8 cellular contexts compared by ENCODE assay signal in genomic region chr11:44574620-44575287, GRCh38. TPM values are rescaled to one million over a fixed set of nuclear protein-coding genes. Genes with fewer than 3 reads are reported as not detected.
DNase-seq lines count a peak whose midpoint lies in the region; ATAC-seq and TF ChIP-seq lines count a peak whose summit lies in the region.

No MANE protein-coding gene starts in this region.

- TF ChIP-seq CTCF in MM.1S (IDR thresholded peaks at IDR 0.05; ENCODE audit: low read length) (no peak), astrocyte of the spinal cord (IDR thresholded peaks at IDR 0.05; ENCODE audit: low read depth, low read length) (no peak), GM13977 (IDR thresholded peaks at IDR 0.05; ENCODE audit: extremely low read depth, insufficient read depth, missing control alignments) (no peak)

- in situ Hi-C loops in astrocyte of the spinal cord (cut with HindIII; ENCODE audit: low sequenced_read_pairs): no loop called here
- in situ Hi-C loops in GM13977 (cut with MboI; ENCODE audit: low pct_unique_long_range_greater_than_20kb, low sequenced_read_pairs, unreplicated experiment): no loop called here

- CTCF ChIA-PET in naive thymus-derived CD4-positive, alpha-beta T cell (lab: Charles Lee): interaction anchor here (0.7 to 1.5 kb wide), 4 partner anchors 9 to 43 kb away, joined by 3 to 7 read pairs (median 4); partner anchors contain the start of gene CD82

- H3K36me3 ChIP-seq in MM.1S (replicated peaks; ENCODE audit: insufficient read depth, low read length): no peaks in the 10 kb centered on the region
- no peaks in the 10 kb centered on the region for H3K36me3 ChIP-seq in naive thymus-derived CD4-positive, alpha-beta T cell (ENCODE audit: control insufficient read depth in 2 of 3, insufficient read depth in 3 of 3, low read length in 3 of 3)

- POLR2A ChIA-PET in naive thymus-derived CD4-positive, alpha-beta T cell (lab: Charles Lee): interaction anchor here (1.1 to 2.1 kb wide), 7 partner anchors 8 to 38 kb away, joined by 3 to 21 read pairs (median 4); partner anchors contain the start of gene CD82

- intact Hi-C loops in naive thymus-derived CD4-positive, alpha-beta T cell (cut with micrococcal nuclease): loop anchor here (1.0 kb wide), 2 partner anchors 9 to 22 kb away; partner anchors contain the start of gene CD82 (in 1 of the 2)

- peaks cover 98% of the 10 kb centered on the region for H3K79me2 ChIP-seq in MM.1S (ENCODE audit: low read length)

- peak; percentile 97 for DNase-seq in A172 (ENCODE audit: low spot score)
- DNase-seq in MM.1S: peak; percentile 38
- DNase-seq in astrocyte of the spinal cord (ENCODE audit: low read depth, low spot score): peak; percentile 88
- DNase-seq in naive thymus-derived CD4-positive, alpha-beta T cell: peak in 8 of 9 donors; percentile 19 to 59 (median 42)
- DNase-seq in NCI-H1930 (lab: John Stamatoyannopoulos, UW): no peak
- no peak for DNase-seq in GM13977 (ENCODE audit: low spot score)

- peak overlapping the region; percentile 29; the same call in 1 of the 2 replicates for H3K27ac ChIP-seq in MM.1S (ENCODE audit: low read length)
- H3K27ac ChIP-seq in naive thymus-derived CD4-positive, alpha-beta T cell (ENCODE audit: low read depth, low read length): peak overlapping the region; percentile 58

- H3K4me3 ChIP-seq in MM.1S (ENCODE audit: low read length): no peak overlapping the region
- no peak overlapping the region for H3K4me3 ChIP-seq in astrocyte of the spinal cord (ENCODE audit: low read depth, low read length)
- no peak overlapping the region for H3K4me3 ChIP-seq in naive thymus-derived CD4-positive, alpha-beta T cell (ENCODE audit: low read length)

- no peaks in the 10 kb centered on the region for H3K27me3 ChIP-seq in MM.1S (replicated peaks; ENCODE audit: insufficient read depth, low read length)
- H3K27me3 ChIP-seq in naive thymus-derived CD4-positive, alpha-beta T cell (ENCODE audit: control insufficient read depth in 2 of 2, insufficient read depth in 2 of 2, low read length in 2 of 2): no peaks in the 10 kb centered on the region

- H3K9ac ChIP-seq in MM.1S (ENCODE audit: low read length): no peak overlapping the region

- H3K4me3 Mint-ChIP-seq in naive thymus-derived CD4-positive, alpha-beta T cell: peak overlapping the region; percentile 57 to 88 (median 72)

- no peaks in the 10 kb centered on the region for H3K9me3 ChIP-seq in MM.1S (replicated peaks; ENCODE audit: insufficient read depth, low read length)
- no peaks in the 10 kb centered on the region for H3K9me3 ChIP-seq in naive thymus-derived CD4-positive, alpha-beta T cell (ENCODE audit: control insufficient read depth in 2 of 3, low read length in 3 of 3)

- no peaks in the 10 kb centered on the region for H3K27me3 Mint-ChIP-seq in naive thymus-derived CD4-positive, alpha-beta T cell

- no peaks in the 10 kb centered on the region for H4K20me1 ChIP-seq in MM.1S (ENCODE audit: insufficient read depth, low read length)

- peak overlapping the region; percentile 19 to 94 (median 87) for H3K27ac Mint-ChIP-seq in naive thymus-derived CD4-positive, alpha-beta T cell

- peak overlapping the region; percentile 51 for H3K4me2 ChIP-seq in MM.1S (ENCODE audit: low read depth, low read length)

- H3K36me3 Mint-ChIP-seq in naive thymus-derived CD4-positive, alpha-beta T cell: peaks cover 0 to 47% (median 0%) of the 10 kb centered on the region in 5 donors

- H3K4me1 Mint-ChIP-seq in naive thymus-derived CD4-positive, alpha-beta T cell: peaks cover 62 to 96% (median 93%) of the 10 kb centered on the region in 7 donors

- no peaks in the 10 kb centered on the region for H3K9me2 ChIP-seq in MM.1S (replicated peaks; ENCODE audit: insufficient read depth, low read length)

- no peaks in the 10 kb centered on the region for H3F3A ChIP-seq in MM.1S (ENCODE audit: insufficient read depth, low read length)

- ATAC-seq in GM19351 (IDR thresholded peaks at IDR 0.05; ENCODE audit: unreplicated experiment): peak; percentile 45
- ATAC-seq in naive thymus-derived CD4-positive, alpha-beta T cell: peak; percentile 64
- no peak for ATAC-seq in HG03457 (IDR thresholded peaks at IDR 0.05; ENCODE audit: unreplicated experiment)

- no peak overlapping the region for H2AFZ ChIP-seq in MM.1S (ENCODE audit: low read length)

- H3K9me3 Mint-ChIP-seq in naive thymus-derived CD4-positive, alpha-beta T cell: peaks cover 0 to 3% (median 0%) of the 10 kb centered on the region in 11 donors

- H3K4me1 ChIP-seq in MM.1S (ENCODE audit: low read length): peaks cover 37% of the 10 kb centered on the region
- H3K4me1 ChIP-seq in naive thymus-derived CD4-positive, alpha-beta T cell (ENCODE audit: control insufficient read depth in 2 of 2, insufficient read depth in 2 of 2, low read length in 2 of 2): peaks cover 79 to 84% of the 10 kb centered on the region in 2 donors

RNA-seq across cellular contexts. Expression of gene CD82, which starts 9.3 kb away (rescaled TPM):
- total RNA-seq in A172 (2014; rRNA removed; shearing (Covaris generic)): 26.8 and 40.3 TPM in 2 replicates
- 100 to 1,000 TPM in 1 of 5 experiments, 10 to 100 TPM in 4; 37.0 to 319 (median 57.2) TPM for total RNA-seq in naive thymus-derived CD4-positive, alpha-beta T cell
- polyA plus RNA-seq in naive thymus-derived CD4-positive, alpha-beta T cell: 10 to 100 TPM; 36.4 to 63.1 TPM

Comparison
In these comparisons a context has a peak if more than half of its experiments do, and no peak if none do; other contexts are left out.
1. DNase-seq: peak in A172 (single experiment), MM.1S (single experiment), astrocyte of the spinal cord (single experiment) and naive thymus-derived CD4-positive, alpha-beta T cell (8 of 9); none in NCI-H1930 (0 of 2) and GM13977 (single experiment).